In genomic region chr13:20436505-20436904, GRCh38 we compare ENCODE assay signal across 27 cellular contexts.
"Had no signal": no experiment of that assay in that cellular context is flagged by ENCODE, and none has a peak within 500 bp of the region (broad histone marks: within the 10 kb centered on the region; RNA-seq: fewer than 3 reads in every experiment).

No MANE protein-coding gene starts in this region.

- H3K27ac ChIP-seq: KMS-11, SJSA1 had no signal

- H3K4me1 Mint-ChIP-seq: activated B cell treated with CpG ODN at 0.5 μM for 24 hours; activated CD4-positive, alpha-beta memory T cell treated with anti-CD3 and anti-CD28 coated beads, Interleukin-2, amount 10 ng/mL, durations not matched to agents 7 days and 5 days; activated CD4-positive, alpha-beta T cell treated with anti-CD3 and anti-CD28 coated beads, Interleukin-2, amount 10 ng/mL, durations not matched to agents 7 days and 5 days; activated naive CD4-positive, alpha-beta T cell treated with anti-CD3 and anti-CD28 coated beads, Interleukin-2, amount 10 ng/mL, durations not matched to agents 7 days and 5 days; activated naive CD8-positive, alpha-beta T cell treated with anti-CD3 and anti-CD28 coated beads for 36 hours; activated T-helper 17 cell treated with anti-CD3 and anti-CD28 coated beads, Interleukin-2, amount 50 U/mL, for 72 hours had no signal

- H3K9me3 ChIP-seq: SJSA1 had no signal

- H3K36me3 ChIP-seq: SJSA1 had no signal

- H3K4me1 ChIP-seq: SJSA1 had no signal

- H3K36me3 Mint-ChIP-seq: activated naive CD4-positive, alpha-beta T cell treated with anti-CD3 and anti-CD28 coated beads, Interleukin-2, amount 10 ng/mL, durations not matched to agents 7 days and 5 days had no signal

- H3K27ac Mint-ChIP-seq: activated CD4-positive, alpha-beta memory T cell treated with anti-CD3 and anti-CD28 coated beads, Interleukin-2, amount 10 ng/mL, durations not matched to agents 7 days and 5 days; activated CD4-positive, alpha-beta T cell treated with anti-CD3 and anti-CD28 coated beads, Interleukin-2, amount 10 ng/mL, durations not matched to agents 7 days and 5 days; activated naive CD4-positive, alpha-beta T cell treated with anti-CD3 and anti-CD28 coated beads, Interleukin-2, amount 10 ng/mL, durations not matched to agents 7 days and 5 days; activated naive CD8-positive, alpha-beta T cell treated with anti-CD3 and anti-CD28 coated beads for 36 hours; activated T-helper 17 cell treated with anti-CD3 and anti-CD28 coated beads, Interleukin-2, amount 50 U/mL, for 72 hours; T-helper 1 cell treated with Interleukin-12 subunit alpha and Interleukin-12 subunit beta and Interleukin-4 antibody, amounts not matched to agents 30 μg/mL and 1 μg/mL, for 36 hours had no signal

- H3K27me3 Mint-ChIP-seq: activated B cell treated with CpG ODN at 0.5 μM for 24 hours; activated CD4-positive, alpha-beta memory T cell treated with anti-CD3 and anti-CD28 coated beads, Interleukin-2, amount 10 ng/mL, durations not matched to agents 7 days and 5 days; activated CD4-positive, alpha-beta T cell treated with anti-CD3 and anti-CD28 coated beads, Interleukin-2, amount 10 ng/mL, durations not matched to agents 7 days and 5 days; activated naive CD8-positive, alpha-beta T cell treated with anti-CD3 and anti-CD28 coated beads for 36 hours; activated T-helper 17 cell treated with anti-CD3 and anti-CD28 coated beads, Interleukin-2, amount 50 U/mL, for 72 hours had no signal

- H3K9me3 Mint-ChIP-seq: activated CD4-positive, alpha-beta memory T cell treated with anti-CD3 and anti-CD28 coated beads, Interleukin-2, amount 10 ng/mL, durations not matched to agents 7 days and 5 days; activated naive CD8-positive, alpha-beta T cell treated with anti-CD3 and anti-CD28 coated beads for 36 hours; activated T-helper 17 cell treated with anti-CD3 and anti-CD28 coated beads, Interleukin-2, amount 50 U/mL, for 72 hours; T-helper 1 cell treated with Interleukin-12 subunit alpha and Interleukin-12 subunit beta and Interleukin-4 antibody, amounts not matched to agents 30 μg/mL and 1 μg/mL, for 36 hours had no signal

- H3K27me3 ChIP-seq: SJSA1 had no signal

- ATAC-seq: activated T-helper 17 cell treated with anti-CD3 and anti-CD28 coated beads, Interleukin-2, amount 50 U/mL, for 72 hours; Panc1; SK-N-SH treated with all-trans-retinoic acid at 6 μM for 48 hours had no signal

- DNase-seq: activated B cell treated with CpG ODN at 0.5 μM for 24 hours; activated CD4-positive, alpha-beta memory T cell treated with anti-CD3 and anti-CD28 coated beads, Interleukin-2, amount 10 ng/mL, durations not matched to agents 7 days and 5 days; activated CD4-positive, alpha-beta T cell treated with anti-CD3 and anti-CD28 coated beads for 1 hour; activated CD4-positive, alpha-beta T cell treated with anti-CD3 and anti-CD28 coated beads, Interleukin-2, amount 10 ng/mL, durations not matched to agents 7 days and 5 days; activated gamma-delta T cell treated with Interleukin-2 at 50 U/mL for 16 hours; activated naive CD4-positive, alpha-beta T cell treated with anti-CD3 and anti-CD28 coated beads, Interleukin-2, amount 10 ng/mL, durations not matched to agents 7 days and 5 days; activated naive CD8-positive, alpha-beta T cell treated with anti-CD3 and anti-CD28 coated beads for 36 hours; activated T-cell treated with anti-CD3 and anti-CD28 coated beads for 4 hours; activated T-cell treated with anti-CD3 and anti-CD28 coated beads, Interleukin-2, amount 50 U/mL, for 48 hours; MM.1S; NCI-H1105; NCI-H1436; NCI-H187; NCI-H2081; NCI-H510A treated with DMSO at 0.1 percent for 48 hours; NCI-H69; NK-92 treated with Interleukin-12 subunit alpha and Interleukin-12 subunit beta, amount 100 ng/mL, for 24 hours; OCI-M1; Right ventricle myocardium superior; RPMI8226; T-helper 9 cell had no signal

- H3K4me2 ChIP-seq: KMS-11 had no signal

- H3K4me3 Mint-ChIP-seq: activated B cell treated with CpG ODN at 0.5 μM for 24 hours; activated CD4-positive, alpha-beta memory T cell treated with anti-CD3 and anti-CD28 coated beads, Interleukin-2, amount 10 ng/mL, durations not matched to agents 7 days and 5 days; activated CD4-positive, alpha-beta T cell treated with anti-CD3 and anti-CD28 coated beads, Interleukin-2, amount 10 ng/mL, durations not matched to agents 7 days and 5 days; activated naive CD4-positive, alpha-beta T cell treated with anti-CD3 and anti-CD28 coated beads, Interleukin-2, amount 10 ng/mL, durations not matched to agents 7 days and 5 days; activated naive CD8-positive, alpha-beta T cell treated with anti-CD3 and anti-CD28 coated beads for 36 hours; activated T-helper 17 cell treated with anti-CD3 and anti-CD28 coated beads, Interleukin-2, amount 50 U/mL, for 72 hours; T-helper 1 cell treated with Interleukin-12 subunit alpha and Interleukin-12 subunit beta and Interleukin-4 antibody, amounts not matched to agents 30 μg/mL and 1 μg/mL, for 36 hours had no signal

- H3K9ac ChIP-seq: KMS-11 had no signal

- H3K4me3 ChIP-seq: SJSA1 had no signal
